In the genomic region with DNA sequence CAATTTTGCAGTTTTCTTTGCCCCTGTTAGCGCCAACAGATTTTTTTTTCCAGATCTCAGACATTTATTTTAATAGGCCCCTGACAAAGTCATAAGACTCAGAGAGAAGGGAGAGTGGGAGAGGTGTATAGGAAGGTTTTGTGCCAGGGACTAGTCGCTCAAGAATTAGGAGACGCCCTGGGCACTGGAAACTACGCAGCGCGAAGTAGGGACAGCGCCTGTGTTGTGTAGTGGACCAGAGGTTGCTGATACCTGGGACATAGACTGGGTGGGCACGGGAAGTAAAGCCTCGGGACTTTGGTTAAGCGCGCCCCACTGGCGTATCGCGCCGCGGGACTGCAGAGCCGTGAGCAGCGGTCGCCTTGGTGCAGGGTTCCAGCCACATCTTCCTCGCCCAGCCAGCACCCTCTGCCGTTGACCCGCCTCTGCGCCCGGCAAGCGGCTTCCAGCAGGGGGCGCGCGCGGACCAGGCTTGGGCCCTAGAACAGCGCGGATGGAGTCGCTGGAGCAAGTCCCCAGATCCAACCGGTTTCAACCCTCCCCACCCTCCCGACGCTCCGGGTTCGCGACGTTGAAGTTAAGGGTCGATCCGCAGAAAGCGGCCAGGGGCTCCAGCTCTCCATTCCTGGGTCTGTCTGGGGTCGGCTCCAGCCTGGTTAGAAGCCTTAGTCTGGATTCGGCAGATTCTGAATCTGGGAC, we compare ENCODE assay signal across 1 cellular context.
TF ChIP-seq lines count a peak whose summit lies in the region.

No MANE protein-coding gene starts in this region.

TF ChIP-seq in HepG2, 621 proteins besides CTCF, POLR2A, EP300 and RAD21 (continued from another document and continues in another):
- TF ChIP-seq POLR2AphosphoS2 (IDR thresholded peaks at IDR 0.05; ENCODE audit: low read depth, low read length) (no peak), GTF2F1 (IDR thresholded peaks at IDR 0.05; ENCODE audit: low read length) (no peak), MEIS2 (CRISPR knock-in tag; IDR thresholded peaks at IDR 0.05) (no peak), NFE2L2 (IDR thresholded peaks at IDR 0.05; ENCODE audit: low read length) (no peak), TARDBP (CRISPR knock-in tag; IDR thresholded peaks at IDR 0.05) (no peak), CHD2 (IDR thresholded peaks at IDR 0.05; ENCODE audit: low read depth, low read length) (peak; percentile 16; the same call in 1 of the 2 replicates), CBX5 (CRISPR knock-in tag; IDR thresholded peaks at IDR 0.05; ENCODE audit: borderline replicate concordance) (no peak), GABPB1 (CRISPR knock-in tag; IDR thresholded peaks at IDR 0.05) (peak; percentile 52), CHCHD3 (CRISPR knock-in tag; IDR thresholded peaks at IDR 0.05) (no peak), ZNF737 (CRISPR knock-in tag; IDR thresholded peaks at IDR 0.05; ENCODE audit: borderline replicate concordance) (no peak), ZFP82 (CRISPR knock-in tag; IDR thresholded peaks at IDR 0.05; ENCODE audit: borderline replicate concordance) (no peak), ZNF468 (CRISPR knock-in tag; IDR thresholded peaks at IDR 0.05) (no peak), NR3C1 (CRISPR knock-in tag; IDR thresholded peaks at IDR 0.05) (no peak), AGO2 (optimal IDR thresholded peaks at IDR 0.05; ENCODE audit: low read depth, low read length) (no peak), SRF (IDR thresholded peaks at IDR 0.05; ENCODE audit: low read depth, low read length) (no peak), ZNF264 (CRISPR knock-in tag; IDR thresholded peaks at IDR 0.05) (no peak), ZNF607 (CRISPR knock-in tag; IDR thresholded peaks at IDR 0.05; ENCODE audit: borderline replicate concordance) (no peak), NONO (IDR thresholded peaks at IDR 0.05) (no peak), NONO (CRISPR knock-in tag; conservative IDR thresholded peaks at IDR 0.05) (no peak), CBX1 (IDR thresholded peaks at IDR 0.05; ENCODE audit: low read depth) (peak; percentile 64), SALL2 (CRISPR knock-in tag; IDR thresholded peaks at IDR 0.05) (peak; percentile 38; the same call in 1 of the 2 replicates), NFE2 (CRISPR knock-in tag; IDR thresholded peaks at IDR 0.05) (no peak), ZMYM2 (CRISPR knock-in tag; IDR thresholded peaks at IDR 0.05) (no peak), PAF1 (CRISPR knock-in tag; IDR thresholded peaks at IDR 0.05) (no peak), MTA1 (CRISPR knock-in tag; IDR thresholded peaks at IDR 0.05; ENCODE audit: borderline replicate concordance) (no peak), RFX1 (IDR thresholded peaks at IDR 0.05) (no peak), CENPX (CRISPR knock-in tag; IDR thresholded peaks at IDR 0.05) (no peak), HNRNPUL1 (IDR thresholded peaks at IDR 0.05; ENCODE audit: low read depth, low read length) (no peak), U2AF1 (optimal IDR thresholded peaks at IDR 0.05; ENCODE audit: low read depth, low read length) (no peak)
- TF ChIP-seq, protein P1, sequence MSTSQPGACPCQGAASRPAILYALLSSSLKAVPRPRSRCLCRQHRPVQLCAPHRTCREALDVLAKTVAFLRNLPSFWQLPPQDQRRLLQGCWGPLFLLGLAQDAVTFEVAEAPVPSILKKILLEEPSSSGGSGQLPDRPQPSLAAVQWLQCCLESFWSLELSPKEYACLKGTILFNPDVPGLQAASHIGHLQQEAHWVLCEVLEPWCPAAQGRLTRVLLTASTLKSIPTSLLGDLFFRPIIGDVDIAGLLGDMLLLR (CRISPR knock-in tag; IDR thresholded peaks at IDR 0.05) = no peak
- TF ChIP-seq, protein P2, sequence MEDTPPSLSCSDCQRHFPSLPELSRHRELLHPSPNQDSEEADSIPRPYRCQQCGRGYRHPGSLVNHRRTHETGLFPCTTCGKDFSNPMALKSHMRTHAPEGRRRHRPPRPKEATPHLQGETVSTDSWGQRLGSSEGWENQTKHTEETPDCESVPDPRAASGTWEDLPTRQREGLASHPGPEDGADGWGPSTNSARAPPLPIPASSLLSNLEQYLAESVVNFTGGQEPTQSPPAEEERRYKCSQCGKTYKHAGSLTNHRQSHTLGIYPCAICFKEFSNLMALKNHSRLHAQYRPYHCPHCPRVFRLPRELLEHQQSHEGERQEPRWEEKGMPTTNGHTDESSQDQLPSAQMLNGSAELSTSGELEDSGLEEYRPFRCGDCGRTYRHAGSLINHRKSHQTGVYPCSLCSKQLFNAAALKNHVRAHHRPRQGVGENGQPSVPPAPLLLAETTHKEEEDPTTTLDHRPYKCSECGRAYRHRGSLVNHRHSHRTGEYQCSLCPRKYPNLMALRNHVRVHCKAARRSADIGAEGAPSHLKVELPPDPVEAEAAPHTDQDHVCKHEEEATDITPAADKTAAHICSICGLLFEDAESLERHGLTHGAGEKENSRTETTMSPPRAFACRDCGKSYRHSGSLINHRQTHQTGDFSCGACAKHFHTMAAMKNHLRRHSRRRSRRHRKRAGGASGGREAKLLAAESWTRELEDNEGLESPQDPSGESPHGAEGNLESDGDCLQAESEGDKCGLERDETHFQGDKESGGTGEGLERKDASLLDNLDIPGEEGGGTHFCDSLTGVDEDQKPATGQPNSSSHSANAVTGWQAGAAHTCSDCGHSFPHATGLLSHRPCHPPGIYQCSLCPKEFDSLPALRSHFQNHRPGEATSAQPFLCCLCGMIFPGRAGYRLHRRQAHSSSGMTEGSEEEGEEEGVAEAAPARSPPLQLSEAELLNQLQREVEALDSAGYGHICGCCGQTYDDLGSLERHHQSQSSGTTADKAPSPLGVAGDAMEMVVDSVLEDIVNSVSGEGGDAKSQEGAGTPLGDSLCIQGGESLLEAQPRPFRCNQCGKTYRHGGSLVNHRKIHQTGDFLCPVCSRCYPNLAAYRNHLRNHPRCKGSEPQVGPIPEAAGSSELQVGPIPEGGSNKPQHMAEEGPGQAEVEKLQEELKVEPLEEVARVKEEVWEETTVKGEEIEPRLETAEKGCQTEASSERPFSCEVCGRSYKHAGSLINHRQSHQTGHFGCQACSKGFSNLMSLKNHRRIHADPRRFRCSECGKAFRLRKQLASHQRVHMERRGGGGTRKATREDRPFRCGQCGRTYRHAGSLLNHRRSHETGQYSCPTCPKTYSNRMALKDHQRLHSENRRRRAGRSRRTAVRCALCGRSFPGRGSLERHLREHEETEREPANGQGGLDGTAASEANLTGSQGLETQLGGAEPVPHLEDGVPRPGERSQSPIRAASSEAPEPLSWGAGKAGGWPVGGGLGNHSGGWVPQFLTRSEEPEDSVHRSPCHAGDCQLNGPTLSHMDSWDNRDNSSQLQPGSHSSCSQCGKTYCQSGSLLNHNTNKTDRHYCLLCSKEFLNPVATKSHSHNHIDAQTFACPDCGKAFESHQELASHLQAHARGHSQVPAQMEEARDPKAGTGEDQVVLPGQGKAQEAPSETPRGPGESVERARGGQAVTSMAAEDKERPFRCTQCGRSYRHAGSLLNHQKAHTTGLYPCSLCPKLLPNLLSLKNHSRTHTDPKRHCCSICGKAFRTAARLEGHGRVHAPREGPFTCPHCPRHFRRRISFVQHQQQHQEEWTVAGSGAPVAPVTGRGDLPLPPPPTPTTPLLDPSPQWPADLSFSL (CRISPR knock-in tag; IDR thresholded peaks at IDR 0.05) = no peak
- TF ChIP-seq, protein P3, sequence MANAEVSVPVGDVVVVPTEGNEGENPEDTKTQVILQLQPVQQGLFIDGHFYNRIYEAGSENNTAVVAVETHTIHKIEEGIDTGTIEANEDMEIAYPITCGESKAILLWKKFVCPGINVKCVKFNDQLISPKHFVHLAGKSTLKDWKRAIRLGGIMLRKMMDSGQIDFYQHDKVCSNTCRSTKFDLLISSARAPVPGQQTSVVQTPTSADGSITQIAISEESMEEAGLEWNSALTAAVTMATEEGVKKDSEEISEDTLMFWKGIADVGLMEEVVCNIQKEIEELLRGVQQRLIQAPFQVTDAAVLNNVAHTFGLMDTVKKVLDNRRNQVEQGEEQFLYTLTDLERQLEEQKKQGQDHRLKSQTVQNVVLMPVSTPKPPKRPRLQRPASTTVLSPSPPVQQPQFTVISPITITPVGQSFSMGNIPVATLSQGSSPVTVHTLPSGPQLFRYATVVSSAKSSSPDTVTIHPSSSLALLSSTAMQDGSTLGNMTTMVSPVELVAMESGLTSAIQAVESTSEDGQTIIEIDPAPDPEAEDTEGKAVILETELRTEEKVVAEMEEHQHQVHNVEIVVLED (CRISPR knock-in tag; IDR thresholded peaks at IDR 0.05; ENCODE audit: borderline replicate concordance) = no peak
- TF ChIP-seq, protein P4, sequence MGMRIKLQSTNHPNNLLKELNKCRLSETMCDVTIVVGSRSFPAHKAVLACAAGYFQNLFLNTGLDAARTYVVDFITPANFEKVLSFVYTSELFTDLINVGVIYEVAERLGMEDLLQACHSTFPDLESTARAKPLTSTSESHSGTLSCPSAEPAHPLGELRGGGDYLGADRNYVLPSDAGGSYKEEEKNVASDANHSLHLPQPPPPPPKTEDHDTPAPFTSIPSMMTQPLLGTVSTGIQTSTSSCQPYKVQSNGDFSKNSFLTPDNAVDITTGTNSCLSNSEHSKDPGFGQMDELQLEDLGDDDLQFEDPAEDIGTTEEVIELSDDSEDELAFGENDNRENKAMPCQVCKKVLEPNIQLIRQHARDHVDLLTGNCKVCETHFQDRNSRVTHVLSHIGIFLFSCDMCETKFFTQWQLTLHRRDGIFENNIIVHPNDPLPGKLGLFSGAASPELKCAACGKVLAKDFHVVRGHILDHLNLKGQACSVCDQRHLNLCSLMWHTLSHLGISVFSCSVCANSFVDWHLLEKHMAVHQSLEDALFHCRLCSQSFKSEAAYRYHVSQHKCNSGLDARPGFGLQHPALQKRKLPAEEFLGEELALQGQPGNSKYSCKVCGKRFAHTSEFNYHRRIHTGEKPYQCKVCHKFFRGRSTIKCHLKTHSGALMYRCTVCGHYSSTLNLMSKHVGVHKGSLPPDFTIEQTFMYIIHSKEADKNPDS (CRISPR knock-in tag; IDR thresholded peaks at IDR 0.05) = no peak
- TF ChIP-seq, protein P5, sequence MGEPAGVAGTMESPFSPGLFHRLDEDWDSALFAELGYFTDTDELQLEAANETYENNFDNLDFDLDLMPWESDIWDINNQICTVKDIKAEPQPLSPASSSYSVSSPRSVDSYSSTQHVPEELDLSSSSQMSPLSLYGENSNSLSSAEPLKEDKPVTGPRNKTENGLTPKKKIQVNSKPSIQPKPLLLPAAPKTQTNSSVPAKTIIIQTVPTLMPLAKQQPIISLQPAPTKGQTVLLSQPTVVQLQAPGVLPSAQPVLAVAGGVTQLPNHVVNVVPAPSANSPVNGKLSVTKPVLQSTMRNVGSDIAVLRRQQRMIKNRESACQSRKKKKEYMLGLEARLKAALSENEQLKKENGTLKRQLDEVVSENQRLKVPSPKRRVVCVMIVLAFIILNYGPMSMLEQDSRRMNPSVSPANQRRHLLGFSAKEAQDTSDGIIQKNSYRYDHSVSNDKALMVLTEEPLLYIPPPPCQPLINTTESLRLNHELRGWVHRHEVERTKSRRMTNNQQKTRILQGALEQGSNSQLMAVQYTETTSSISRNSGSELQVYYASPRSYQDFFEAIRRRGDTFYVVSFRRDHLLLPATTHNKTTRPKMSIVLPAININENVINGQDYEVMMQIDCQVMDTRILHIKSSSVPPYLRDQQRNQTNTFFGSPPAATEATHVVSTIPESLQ (CRISPR knock-in tag; conservative IDR thresholded peaks at IDR 0.05) = no peak
- TF ChIP-seq, protein P6, sequence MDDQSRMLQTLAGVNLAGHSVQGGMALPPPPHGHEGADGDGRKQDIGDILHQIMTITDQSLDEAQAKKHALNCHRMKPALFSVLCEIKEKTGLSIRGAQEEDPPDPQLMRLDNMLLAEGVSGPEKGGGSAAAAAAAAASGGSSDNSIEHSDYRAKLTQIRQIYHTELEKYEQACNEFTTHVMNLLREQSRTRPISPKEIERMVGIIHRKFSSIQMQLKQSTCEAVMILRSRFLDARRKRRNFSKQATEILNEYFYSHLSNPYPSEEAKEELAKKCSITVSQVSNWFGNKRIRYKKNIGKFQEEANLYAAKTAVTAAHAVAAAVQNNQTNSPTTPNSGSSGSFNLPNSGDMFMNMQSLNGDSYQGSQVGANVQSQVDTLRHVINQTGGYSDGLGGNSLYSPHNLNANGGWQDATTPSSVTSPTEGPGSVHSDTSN (CRISPR knock-in tag; IDR thresholded peaks at IDR 0.05; ENCODE audit: borderline replicate concordance) = no peak
- TF ChIP-seq, protein P7, sequence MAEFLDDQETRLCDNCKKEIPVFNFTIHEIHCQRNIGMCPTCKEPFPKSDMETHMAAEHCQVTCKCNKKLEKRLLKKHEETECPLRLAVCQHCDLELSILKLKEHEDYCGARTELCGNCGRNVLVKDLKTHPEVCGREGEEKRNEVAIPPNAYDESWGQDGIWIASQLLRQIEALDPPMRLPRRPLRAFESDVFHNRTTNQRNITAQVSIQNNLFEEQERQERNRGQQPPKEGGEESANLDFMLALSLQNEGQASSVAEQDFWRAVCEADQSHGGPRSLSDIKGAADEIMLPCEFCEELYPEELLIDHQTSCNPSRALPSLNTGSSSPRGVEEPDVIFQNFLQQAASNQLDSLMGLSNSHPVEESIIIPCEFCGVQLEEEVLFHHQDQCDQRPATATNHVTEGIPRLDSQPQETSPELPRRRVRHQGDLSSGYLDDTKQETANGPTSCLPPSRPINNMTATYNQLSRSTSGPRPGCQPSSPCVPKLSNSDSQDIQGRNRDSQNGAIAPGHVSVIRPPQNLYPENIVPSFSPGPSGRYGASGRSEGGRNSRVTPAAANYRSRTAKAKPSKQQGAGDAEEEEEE (CRISPR knock-in tag; IDR thresholded peaks at IDR 0.05; ENCODE audit: borderline replicate concordance) = no peak
- TF ChIP-seq, protein P8, sequence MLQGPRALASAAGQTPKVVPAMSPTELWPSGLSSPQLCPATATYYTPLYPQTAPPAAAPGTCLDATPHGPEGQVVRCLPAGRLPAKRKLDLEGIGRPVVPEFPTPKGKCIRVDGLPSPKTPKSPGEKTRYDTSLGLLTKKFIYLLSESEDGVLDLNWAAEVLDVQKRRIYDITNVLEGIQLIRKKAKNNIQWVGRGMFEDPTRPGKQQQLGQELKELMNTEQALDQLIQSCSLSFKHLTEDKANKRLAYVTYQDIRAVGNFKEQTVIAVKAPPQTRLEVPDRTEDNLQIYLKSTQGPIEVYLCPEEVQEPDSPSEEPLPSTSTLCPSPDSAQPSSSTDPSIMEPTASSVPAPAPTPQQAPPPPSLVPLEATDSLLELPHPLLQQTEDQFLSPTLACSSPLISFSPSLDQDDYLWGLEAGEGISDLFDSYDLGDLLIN (CRISPR knock-in tag; IDR thresholded peaks at IDR 0.05; ENCODE audit: borderline replicate concordance) = no peak
- TF ChIP-seq, protein P9, sequence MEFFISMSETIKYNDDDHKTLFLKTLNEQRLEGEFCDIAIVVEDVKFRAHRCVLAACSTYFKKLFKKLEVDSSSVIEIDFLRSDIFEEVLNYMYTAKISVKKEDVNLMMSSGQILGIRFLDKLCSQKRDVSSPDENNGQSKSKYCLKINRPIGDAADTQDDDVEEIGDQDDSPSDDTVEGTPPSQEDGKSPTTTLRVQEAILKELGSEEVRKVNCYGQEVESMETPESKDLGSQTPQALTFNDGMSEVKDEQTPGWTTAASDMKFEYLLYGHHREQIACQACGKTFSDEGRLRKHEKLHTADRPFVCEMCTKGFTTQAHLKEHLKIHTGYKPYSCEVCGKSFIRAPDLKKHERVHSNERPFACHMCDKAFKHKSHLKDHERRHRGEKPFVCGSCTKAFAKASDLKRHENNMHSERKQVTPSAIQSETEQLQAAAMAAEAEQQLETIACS (CRISPR knock-in tag; IDR thresholded peaks at IDR 0.05) = 0 out of 2 replicates have a peak, but pooled peaks have one; percentile 29
